Comparison of ENCODE assay signal across 8 cellular contexts in the genomic region with DNA sequence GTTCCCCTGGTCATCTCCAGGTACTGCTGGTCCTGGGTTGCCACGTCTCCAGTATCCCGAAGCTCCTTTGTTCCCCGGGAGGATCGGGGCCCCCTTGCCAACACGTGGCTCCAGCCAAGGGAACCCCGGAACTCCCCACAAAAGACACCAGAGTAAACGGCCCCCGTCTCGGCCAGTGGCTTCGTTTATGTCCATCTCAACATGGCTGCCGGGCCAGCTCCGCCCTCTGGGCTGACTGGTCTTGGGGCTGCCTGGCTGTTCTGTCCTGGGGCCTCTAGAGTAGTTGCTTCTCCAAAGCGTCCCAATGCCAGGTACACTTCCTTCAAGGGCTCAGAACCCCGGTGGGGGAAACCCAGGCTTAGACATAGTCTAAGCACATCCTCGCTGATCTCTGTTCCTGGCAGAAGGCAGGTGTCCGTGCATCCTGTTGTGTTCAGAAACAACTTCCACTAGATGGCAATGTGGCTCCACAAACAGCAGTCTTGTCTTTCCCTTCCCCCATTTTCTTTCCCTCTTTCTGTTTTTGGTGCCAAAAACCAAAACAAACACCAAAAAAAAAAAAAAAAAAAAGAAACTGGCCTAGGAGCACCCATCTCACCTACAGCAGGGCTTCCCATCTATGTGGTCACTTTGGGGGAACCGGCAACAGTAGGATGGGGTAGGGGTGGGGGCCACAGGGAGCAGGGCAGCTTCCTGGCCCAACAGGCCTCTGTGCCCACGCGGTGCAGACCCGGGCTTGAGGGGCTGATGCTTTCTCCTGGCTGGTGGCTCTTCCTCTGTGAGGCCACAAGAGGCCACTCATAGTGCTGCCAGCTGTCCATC. TPM values are rescaled to one million over a fixed set of nuclear protein-coding genes. Genes with fewer than 3 reads are reported as not detected.
DNase-seq lines count a peak whose midpoint lies in the region; ATAC-seq and TF ChIP-seq lines count a peak whose summit lies in the region.

No MANE protein-coding gene starts in this region.

- peak; percentile 31 for ATAC-seq in GM18508 (IDR thresholded peaks at IDR 0.05; ENCODE audit: insufficient read depth, unreplicated experiment)
- ATAC-seq in HG02885 (IDR thresholded peaks at IDR 0.05; ENCODE audit: poor library complexity, unreplicated experiment): peak; percentile 47
- ATAC-seq in body of pancreas: peak; percentile 80

- peak overlapping the region in 1 of 2 donors; percentile 2 for H3K4me3 ChIP-seq in body of pancreas

- DNase-seq in SK-MEL-5 (ENCODE audit: low read depth, low spot score) (peak; percentile 71), body of pancreas (peak; percentile 51 to 85 (median 68)), iris pigment epithelial cell (ENCODE audit: low read depth) (peak; percentile 79), SIG-M5 treated with dmso at 0.1 percent for 504 hours (lab: John Stamatoyannopoulos, UW; ENCODE audit: unreplicated experiment) (no peak)
- DNase-seq in stimulated activated CD4-positive, alpha-beta T cell treated with anti-CD3 and anti-CD28 coated beads, Interleukin-1b, Interleukin-23, amount 100 ng/mL, for 24 hours (ENCODE audit: low read depth in 4 of 4, low spot score in 1 of 4): peak; percentile 30 to 61 (median 34)
- DNase-seq in stimulated activated naive CD4-positive, alpha-beta T cell (lab: John Stamatoyannopoulos, UW): no peak

- peaks cover 8% of the 10 kb centered on the region for H3K4me1 ChIP-seq in body of pancreas

- H3K27me3 ChIP-seq in body of pancreas: no peaks in the 10 kb centered on the region

- H3K27ac ChIP-seq in body of pancreas: peak overlapping the region in 3 of 4 donors; percentile 17 to 66 (median 58)

- intact Hi-C loops in body of pancreas (cut with DNase I): no loop called here

- in situ Hi-C loops in SK-MEL-5 (cut with HindIII; ENCODE audit: low pct_unique_long_range_greater_than_20kb, low sequenced_read_pairs): no loop called here

- H3K9me3 ChIP-seq in body of pancreas: no peaks in the 10 kb centered on the region

- 52 to 53% methylated on average over 3 to 14 of the region's 20 CpGs for WGBS in body of pancreas, 2 donors

- no peaks in the 10 kb centered on the region for H3K36me3 ChIP-seq in body of pancreas (replicated peaks in 1 of 2; ENCODE audit: insufficient read depth in 1 of 2, low read depth in 2 of 2)

- no peak for TF ChIP-seq POLR2A in body of pancreas (IDR thresholded peaks at IDR 0.05)

- peak; percentile 24 to 94 (median 53) for TF ChIP-seq CTCF in body of pancreas (IDR thresholded peaks at IDR 0.05)

RNA-seq across cellular contexts. Expression of a gene that starts 35.3 kb away (rescaled TPM):
- total RNA-seq in SK-MEL-5 (2014; rRNA removed; shearing (Covaris generic)): 5.9 and 6.5 TPM in 2 replicates
- polyA plus RNA-seq in SK-MEL-5 (2015; cell fraction: cytosol; rRNA removed): 37.9 and 50.5 TPM in 2 replicates
- polyA plus RNA-seq in SK-MEL-5 (2015; cell fraction: nucleus; rRNA removed): 4.9 and 10.2 TPM in 2 replicates
- 10 to 100 TPM in 1 of 2 donors, 1 to 10 TPM in 1; 3.6 to 12.2 TPM for total RNA-seq in body of pancreas

Comparison
In these comparisons a context has a peak if more than half of its experiments do, and no peak if none do; other contexts are left out.
1. DNase-seq: peak in SK-MEL-5 (single experiment), body of pancreas (4 of 4), iris pigment epithelial cell (single experiment) and stimulated activated CD4-positive, alpha-beta T cell treated with anti-CD3 and anti-CD28 coated beads, Interleukin-1b, Interleukin-23, amount 100 ng/mL, for 24 hours (4 of 4); none in stimulated activated naive CD4-positive, alpha-beta T cell (0 of 6) and SIG-M5 treated with dmso at 0.1 percent for 504 hours (single experiment).
2. Peak in every context shown above with its lines, with median percentiles within 50 percentile points of each other: ATAC-seq.